1 cellular context compared by ENCODE assay signal in the genomic region with DNA sequence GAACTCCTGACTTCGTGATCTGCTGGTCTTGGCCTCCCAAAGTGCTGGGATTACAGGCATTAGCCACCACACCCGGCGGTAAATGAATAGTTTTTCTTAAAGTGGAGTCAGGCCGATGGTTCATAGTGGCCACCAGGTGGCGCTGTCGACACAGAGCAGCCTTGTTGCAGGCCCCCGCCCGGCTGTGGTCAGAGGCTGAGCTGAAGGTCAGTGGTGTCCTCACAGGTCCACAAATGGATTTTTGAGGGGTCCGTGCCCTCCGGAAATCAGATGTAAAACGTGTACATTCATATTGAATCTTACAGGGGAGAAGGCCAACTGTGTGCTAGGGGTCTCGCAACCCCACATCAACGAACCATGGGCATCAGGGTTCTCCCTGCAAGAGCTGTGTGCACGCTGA.
A peak's percentile ranks its signal among the peaks of the same experiment; 100 is the strongest.
TF ChIP-seq lines count a peak whose summit lies in the region.

No MANE protein-coding gene starts in this region.

TF ChIP-seq in HepG2, 621 proteins besides CTCF, POLR2A, EP300 and RAD21 (continues in another document):
- peak; percentile 44 for TF ChIP-seq STAG1 (CRISPR knock-in tag; IDR thresholded peaks at IDR 0.05)
- TF ChIP-seq ZNF460 (CRISPR knock-in tag; IDR thresholded peaks at IDR 0.05; ENCODE audit: borderline replicate concordance), result peak; percentile 28; the same call in 1 of the 2 replicates
- TF ChIP-seq AGO2 (optimal IDR thresholded peaks at IDR 0.05; ENCODE audit: low read depth, low read length), result peak; percentile 34
- peak; percentile 52; the same call in 1 of the 2 replicates for TF ChIP-seq ZKSCAN1 (IDR thresholded peaks at IDR 0.05; ENCODE audit: low read length)
- TF ChIP-seq ZNF687 (CRISPR knock-in tag; IDR thresholded peaks at IDR 0.05), result peak; percentile 51
- TF ChIP-seq BCLAF1 (IDR thresholded peaks at IDR 0.05), result no peak
- peak; percentile 72; the same call in 1 of the 2 replicates for TF ChIP-seq ZMYM2 (CRISPR knock-in tag; IDR thresholded peaks at IDR 0.05)
- no peak for TF ChIP-seq SP140L (CRISPR knock-in tag; IDR thresholded peaks at IDR 0.05; ENCODE audit: borderline replicate concordance)
- no peak for TF ChIP-seq ZNF615 (CRISPR knock-in tag; IDR thresholded peaks at IDR 0.05; ENCODE audit: borderline replicate concordance)
- peak; percentile 82 for TF ChIP-seq RBM22 (optimal IDR thresholded peaks at IDR 0.05; ENCODE audit: low read length)
- 0 out of 2 replicates have a peak, but pooled peaks have one; percentile 35 for TF ChIP-seq AKAP8 (CRISPR knock-in tag; IDR thresholded peaks at IDR 0.05)
- TF ChIP-seq MYPOP (CRISPR knock-in tag; IDR thresholded peaks at IDR 0.05), result no peak
- peak; percentile 98 for TF ChIP-seq ZBTB33 (CRISPR knock-in tag; IDR thresholded peaks at IDR 0.05)
- TF ChIP-seq SMC3 (IDR thresholded peaks at IDR 0.05; ENCODE audit: low read length), result 0 out of 2 replicates have a peak, but pooled peaks have one; percentile 19
- peak; percentile 91; the same call in 1 of the 2 replicates for TF ChIP-seq CHD4 (IDR thresholded peaks at IDR 0.05; ENCODE audit: borderline replicate concordance, low read length)
- TF ChIP-seq, protein P1, sequence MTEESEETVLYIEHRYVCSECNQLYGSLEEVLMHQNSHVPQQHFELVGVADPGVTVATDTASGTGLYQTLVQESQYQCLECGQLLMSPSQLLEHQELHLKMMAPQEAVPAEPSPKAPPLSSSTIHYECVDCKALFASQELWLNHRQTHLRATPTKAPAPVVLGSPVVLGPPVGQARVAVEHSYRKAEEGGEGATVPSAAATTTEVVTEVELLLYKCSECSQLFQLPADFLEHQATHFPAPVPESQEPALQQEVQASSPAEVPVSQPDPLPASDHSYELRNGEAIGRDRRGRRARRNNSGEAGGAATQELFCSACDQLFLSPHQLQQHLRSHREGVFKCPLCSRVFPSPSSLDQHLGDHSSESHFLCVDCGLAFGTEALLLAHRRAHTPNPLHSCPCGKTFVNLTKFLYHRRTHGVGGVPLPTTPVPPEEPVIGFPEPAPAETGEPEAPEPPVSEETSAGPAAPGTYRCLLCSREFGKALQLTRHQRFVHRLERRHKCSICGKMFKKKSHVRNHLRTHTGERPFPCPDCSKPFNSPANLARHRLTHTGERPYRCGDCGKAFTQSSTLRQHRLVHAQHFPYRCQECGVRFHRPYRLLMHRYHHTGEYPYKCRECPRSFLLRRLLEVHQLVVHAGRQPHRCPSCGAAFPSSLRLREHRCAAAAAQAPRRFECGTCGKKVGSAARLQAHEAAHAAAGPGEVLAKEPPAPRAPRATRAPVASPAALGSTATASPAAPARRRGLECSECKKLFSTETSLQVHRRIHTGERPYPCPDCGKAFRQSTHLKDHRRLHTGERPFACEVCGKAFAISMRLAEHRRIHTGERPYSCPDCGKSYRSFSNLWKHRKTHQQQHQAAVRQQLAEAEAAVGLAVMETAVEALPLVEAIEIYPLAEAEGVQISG (CRISPR knock-in tag; IDR thresholded peaks at IDR 0.05), result peak; percentile 43; the same call in 1 of the 2 replicates
- no peak for TF ChIP-seq ZNF746 (CRISPR knock-in tag; IDR thresholded peaks at IDR 0.05)
- TF ChIP-seq ZNF784 (CRISPR knock-in tag; IDR thresholded peaks at IDR 0.05; ENCODE audit: borderline replicate concordance), result no peak
- peak; percentile 20; the same call in 1 of the 2 replicates for TF ChIP-seq HOXA3 (CRISPR knock-in tag; IDR thresholded peaks at IDR 0.05)
- no peak for TF ChIP-seq TCF12 (IDR thresholded peaks at IDR 0.05)
- no peak for TF ChIP-seq TCF12 (CRISPR knock-in tag; IDR thresholded peaks at IDR 0.05)
- TF ChIP-seq, protein P2, sequence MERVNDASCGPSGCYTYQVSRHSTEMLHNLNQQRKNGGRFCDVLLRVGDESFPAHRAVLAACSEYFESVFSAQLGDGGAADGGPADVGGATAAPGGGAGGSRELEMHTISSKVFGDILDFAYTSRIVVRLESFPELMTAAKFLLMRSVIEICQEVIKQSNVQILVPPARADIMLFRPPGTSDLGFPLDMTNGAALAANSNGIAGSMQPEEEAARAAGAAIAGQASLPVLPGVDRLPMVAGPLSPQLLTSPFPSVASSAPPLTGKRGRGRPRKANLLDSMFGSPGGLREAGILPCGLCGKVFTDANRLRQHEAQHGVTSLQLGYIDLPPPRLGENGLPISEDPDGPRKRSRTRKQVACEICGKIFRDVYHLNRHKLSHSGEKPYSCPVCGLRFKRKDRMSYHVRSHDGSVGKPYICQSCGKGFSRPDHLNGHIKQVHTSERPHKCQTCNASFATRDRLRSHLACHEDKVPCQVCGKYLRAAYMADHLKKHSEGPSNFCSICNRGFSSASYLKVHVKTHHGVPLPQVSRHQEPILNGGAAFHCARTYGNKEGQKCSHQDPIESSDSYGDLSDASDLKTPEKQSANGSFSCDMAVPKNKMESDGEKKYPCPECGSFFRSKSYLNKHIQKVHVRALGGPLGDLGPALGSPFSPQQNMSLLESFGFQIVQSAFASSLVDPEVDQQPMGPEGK (CRISPR knock-in tag; IDR thresholded peaks at IDR 0.05), result 0 out of 2 replicates have a peak, but pooled peaks have one; percentile 27
- no peak for TF ChIP-seq MTF2 (CRISPR knock-in tag; IDR thresholded peaks at IDR 0.05; ENCODE audit: borderline replicate concordance)
- peak; percentile 84; the same call in 1 of the 2 replicates for TF ChIP-seq ZNF280D (CRISPR knock-in tag; IDR thresholded peaks at IDR 0.05)
- TF ChIP-seq, protein P3, sequence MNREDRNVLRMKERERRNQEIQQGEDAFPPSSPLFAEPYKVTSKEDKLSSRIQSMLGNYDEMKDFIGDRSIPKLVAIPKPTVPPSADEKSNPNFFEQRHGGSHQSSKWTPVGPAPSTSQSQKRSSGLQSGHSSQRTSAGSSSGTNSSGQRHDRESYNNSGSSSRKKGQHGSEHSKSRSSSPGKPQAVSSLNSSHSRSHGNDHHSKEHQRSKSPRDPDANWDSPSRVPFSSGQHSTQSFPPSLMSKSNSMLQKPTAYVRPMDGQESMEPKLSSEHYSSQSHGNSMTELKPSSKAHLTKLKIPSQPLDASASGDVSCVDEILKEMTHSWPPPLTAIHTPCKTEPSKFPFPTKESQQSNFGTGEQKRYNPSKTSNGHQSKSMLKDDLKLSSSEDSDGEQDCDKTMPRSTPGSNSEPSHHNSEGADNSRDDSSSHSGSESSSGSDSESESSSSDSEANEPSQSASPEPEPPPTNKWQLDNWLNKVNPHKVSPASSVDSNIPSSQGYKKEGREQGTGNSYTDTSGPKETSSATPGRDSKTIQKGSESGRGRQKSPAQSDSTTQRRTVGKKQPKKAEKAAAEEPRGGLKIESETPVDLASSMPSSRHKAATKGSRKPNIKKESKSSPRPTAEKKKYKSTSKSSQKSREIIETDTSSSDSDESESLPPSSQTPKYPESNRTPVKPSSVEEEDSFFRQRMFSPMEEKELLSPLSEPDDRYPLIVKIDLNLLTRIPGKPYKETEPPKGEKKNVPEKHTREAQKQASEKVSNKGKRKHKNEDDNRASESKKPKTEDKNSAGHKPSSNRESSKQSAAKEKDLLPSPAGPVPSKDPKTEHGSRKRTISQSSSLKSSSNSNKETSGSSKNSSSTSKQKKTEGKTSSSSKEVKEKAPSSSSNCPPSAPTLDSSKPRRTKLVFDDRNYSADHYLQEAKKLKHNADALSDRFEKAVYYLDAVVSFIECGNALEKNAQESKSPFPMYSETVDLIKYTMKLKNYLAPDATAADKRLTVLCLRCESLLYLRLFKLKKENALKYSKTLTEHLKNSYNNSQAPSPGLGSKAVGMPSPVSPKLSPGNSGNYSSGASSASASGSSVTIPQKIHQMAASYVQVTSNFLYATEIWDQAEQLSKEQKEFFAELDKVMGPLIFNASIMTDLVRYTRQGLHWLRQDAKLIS (CRISPR knock-in tag; IDR thresholded peaks at IDR 0.05), result no peak
- TF ChIP-seq ZNF737 (CRISPR knock-in tag; IDR thresholded peaks at IDR 0.05; ENCODE audit: borderline replicate concordance), result no peak
- no peak for TF ChIP-seq ZNF772 (CRISPR knock-in tag; IDR thresholded peaks at IDR 0.05)
- peak; percentile 34; the same call in 1 of the 2 replicates for TF ChIP-seq KLF12 (CRISPR knock-in tag; IDR thresholded peaks at IDR 0.05; ENCODE audit: borderline replicate concordance)
